23 cellular contexts compared by ENCODE assay signal in the genomic region with DNA sequence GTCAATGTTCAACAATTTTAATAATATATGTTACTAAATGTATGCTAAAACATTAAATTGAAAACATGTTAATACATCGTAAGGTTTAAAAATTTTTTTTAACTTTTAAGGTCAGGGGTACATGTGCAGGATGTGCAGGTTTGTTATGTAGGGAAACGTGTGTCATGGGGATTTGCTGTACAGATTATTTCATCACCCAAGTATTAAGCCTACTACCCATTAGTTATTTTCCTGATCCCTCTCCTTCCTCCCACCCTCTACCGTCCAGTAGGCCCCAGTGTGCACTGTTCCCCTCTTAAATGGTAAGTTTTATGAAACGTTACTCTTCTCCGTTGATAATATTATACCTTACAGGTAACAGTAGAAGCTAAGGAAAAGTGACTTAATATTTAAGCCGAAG. TPM values are rescaled to one million over a fixed set of nuclear protein-coding genes. Genes with fewer than 3 reads are reported as not detected.
DNase-seq lines count a peak whose midpoint lies in the region; ATAC-seq and TF ChIP-seq lines count a peak whose summit lies in the region.
"Had no signal": no experiment of that assay in that cellular context is flagged by ENCODE, and none has a peak within 500 bp of the region (broad histone marks: within the 10 kb centered on the region; RNA-seq: fewer than 3 reads in every experiment).

No MANE protein-coding gene starts in this region.

- ATAC-seq in psoas muscle (peak in 3 of 4 donors; percentile 32 to 63 (median 62)), GM18858 (IDR thresholded peaks at IDR 0.05; ENCODE audit: unreplicated experiment) (no peak)
- ATAC-seq: Panc1 had no signal

- WGBS in psoas muscle, 3 donors = 28 to 36% (median 32%) methylated on average over 6 of the region's 6 CpGs
- 78% methylated on average over 6 of the region's 6 CpGs for WGBS in urinary bladder
- WGBS in thyroid gland, 2 donors = 84 to 93% methylated on average over 6 of the region's 6 CpGs

- H3K4me3 ChIP-seq in left ventricle myocardium inferior (peak overlapping the region; percentile 48), right atrium auricular region (no peak overlapping the region), psoas muscle (peak overlapping the region; percentile 62), urinary bladder (ENCODE audit: low read depth, low read length) (no peak overlapping the region), thyroid gland (replicated peaks in 1 of 3) (no peak overlapping the region)
- H3K4me3 ChIP-seq: BLaER1 had no signal

- TF ChIP-seq CTCF in left ventricle myocardium inferior (IDR thresholded peaks at IDR 0.05; ENCODE audit: borderline replicate concordance) (no peak), right atrium auricular region (IDR thresholded peaks at IDR 0.05) (no peak), psoas muscle (IDR thresholded peaks at IDR 0.05) (no peak), thyroid gland (IDR thresholded peaks at IDR 0.05) (no peak)

- peaks cover 45% of the 10 kb centered on the region for H3K4me1 ChIP-seq in left ventricle myocardium inferior
- H3K4me1 ChIP-seq in right atrium auricular region = peaks cover 0 to 4% of the 10 kb centered on the region in 2 donors
- H3K4me1 ChIP-seq in psoas muscle = peaks cover 19% of the 10 kb centered on the region
- H3K4me1 ChIP-seq in urinary bladder (ENCODE audit: insufficient read depth) = no peaks in the 10 kb centered on the region
- H3K4me1 ChIP-seq in thyroid gland = peaks cover 0 to 19% of the 10 kb centered on the region in 2 donors
- H3K4me1 ChIP-seq: BLaER1 had no signal

- DNase-seq in left ventricle myocardium inferior (no peak), right atrium auricular region (ENCODE audit: low spot score) (no peak), iris pigment epithelial cell (ENCODE audit: low read depth) (peak; percentile 48), psoas muscle (no peak), COR-L47 (lab: John Stamatoyannopoulos, UW) (no peak), thyroid gland (no peak)
- DNase-seq: 8988T; CD4-positive, CD25-positive, alpha-beta regulatory T cell; GOT3; HCEC 1CT; NCI-H1092 treated with DMSO at 0.1 percent for 48 hours; NCI-H1436 treated with DMSO at 0.1 percent for 48 hours; NCI-H187 treated with DMSO at 0.1 percent for 48 hours; NCI-H446; NCI-H524 treated with DMSO at 0.1 percent for 48 hours; SHP77 had no signal

- no peaks in the 10 kb centered on the region for H3K27me3 ChIP-seq in left ventricle myocardium inferior (ENCODE audit: low read depth)
- no peaks in the 10 kb centered on the region for H3K27me3 ChIP-seq in right atrium auricular region
- H3K27me3 ChIP-seq in psoas muscle (ENCODE audit: insufficient read depth in 3 of 3, low read length in 2 of 3) = no peaks in the 10 kb centered on the region
- H3K27me3 ChIP-seq in thyroid gland = no peaks in the 10 kb centered on the region
- H3K27me3 ChIP-seq: BLaER1 had no signal

- H3K36me3 ChIP-seq in left ventricle myocardium inferior = no peaks in the 10 kb centered on the region
- H3K36me3 ChIP-seq in right atrium auricular region = no peaks in the 10 kb centered on the region
- no peaks in the 10 kb centered on the region for H3K36me3 ChIP-seq in psoas muscle (ENCODE audit: insufficient read depth in 1 of 2, low read depth in 1 of 2)
- H3K36me3 ChIP-seq in urinary bladder (ENCODE audit: insufficient read depth) = no peaks in the 10 kb centered on the region
- H3K36me3 ChIP-seq in thyroid gland = no peaks in the 10 kb centered on the region
- H3K36me3 ChIP-seq: BLaER1 had no signal

- H3K27ac ChIP-seq in left ventricle myocardium inferior (replicated peaks) (peak overlapping the region; percentile 54), right atrium auricular region (no peak overlapping the region), psoas muscle (no peak overlapping the region), urinary bladder (ENCODE audit: low read depth) (peak overlapping the region; percentile 10), thyroid gland (no peak overlapping the region)
- H3K27ac ChIP-seq: BLaER1, HL-60, RWPE1 had no signal

- intact Hi-C loops in left ventricle myocardium inferior (cut with micrococcal nuclease) (no loop called here), psoas muscle (cut with DNase I) (loop anchor here in 1 of 2 donors (5.0 kb wide), 1 partner anchor 40 kb away; no protein-coding TSS in a partner anchor), thyroid gland (cut with DNase I) (no loop called here)

- no peak for TF ChIP-seq POLR2A in thyroid gland (IDR thresholded peaks at IDR 0.05)

- H3K9me3 ChIP-seq in left ventricle myocardium inferior (replicated peaks) = peaks cover 6% of the 10 kb centered on the region
- H3K9me3 ChIP-seq in right atrium auricular region = no peaks in the 10 kb centered on the region
- no peaks in the 10 kb centered on the region for H3K9me3 ChIP-seq in psoas muscle
- no peaks in the 10 kb centered on the region for H3K9me3 ChIP-seq in thyroid gland
- H3K9me3 ChIP-seq: BLaER1 had no signal

RNA-seq across cellular contexts. Expression of a gene that starts 15.8 kb away (rescaled TPM):
- total RNA-seq in left ventricle myocardium inferior (12.6 TPM), right atrium auricular region (10 to 100 TPM in 1 of 2 donors, 1 to 10 TPM in 1; 9.0 to 11.2 TPM), psoas muscle (1 to 10 TPM; 2.7 to 4.6 (median 4.3) TPM), urinary bladder (34.2 TPM), thyroid gland (10 to 100 TPM in 1 of 4 donors, 1 to 10 TPM in 3; 7.8 to 13.7 (median 8.6) TPM)
- polyA plus RNA-seq in psoas muscle (1 to 10 TPM; 1.9 to 2.3 (median 2.0) TPM), urinary bladder (9.3 TPM)
- total RNA-seq: G401 had no signal

Comparison
In these comparisons a context has a peak if more than half of its experiments do, and no peak if none do; other contexts are left out.
1. H3K27ac ChIP-seq: peak in left ventricle myocardium inferior (single experiment) and urinary bladder (single experiment); none in right atrium auricular region (0 of 2), psoas muscle (single experiment) and thyroid gland (0 of 3).
2. H3K4me3 ChIP-seq: peak in left ventricle myocardium inferior (single experiment) and psoas muscle (single experiment); none in right atrium auricular region (0 of 2), urinary bladder (single experiment) and thyroid gland (0 of 3).